In the genomic region with DNA sequence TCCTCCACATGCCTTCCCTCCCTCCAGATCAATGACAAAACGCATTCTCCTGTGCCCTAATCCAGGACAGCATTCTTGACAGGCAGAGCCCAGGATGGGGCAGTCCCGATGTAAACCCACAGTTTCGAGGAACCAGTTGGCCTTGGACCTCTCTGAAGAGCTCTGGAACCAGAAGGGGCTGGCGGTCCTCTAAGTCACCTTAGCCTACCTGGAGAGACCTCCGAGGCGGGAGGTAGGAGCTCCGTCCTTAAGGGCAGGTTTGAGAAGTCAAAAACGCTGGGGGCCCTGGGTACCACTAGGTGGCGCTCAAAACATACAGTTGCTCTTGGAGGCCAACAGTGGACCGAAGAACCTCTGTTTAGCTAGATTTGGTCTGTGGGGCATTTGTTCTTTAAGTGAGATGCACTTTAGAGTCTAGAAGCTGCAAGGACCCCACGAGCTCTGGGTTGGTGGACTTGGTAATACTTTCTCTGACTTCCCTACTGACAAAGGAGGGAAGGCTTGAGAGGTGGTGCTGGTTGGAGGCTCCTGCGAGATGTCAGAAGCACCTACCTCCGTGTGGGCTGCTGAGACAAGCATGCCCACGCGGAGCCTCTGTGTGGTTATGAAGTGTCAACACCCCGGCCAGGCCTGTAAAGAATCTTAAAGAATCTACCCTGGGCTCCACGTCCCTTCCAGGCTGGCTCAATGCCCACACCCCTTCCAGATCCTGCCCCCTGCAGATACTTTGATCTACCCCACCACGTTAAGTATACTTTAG, we compare ENCODE assay signal across 1 cellular context.
TF ChIP-seq lines count a peak whose summit lies in the region.

No MANE protein-coding gene starts in this region.

TF ChIP-seq in K562, 482 proteins besides CTCF, POLR2A, EP300 and RAD21 (continued from another document):
- TF ChIP-seq, protein P1, sequence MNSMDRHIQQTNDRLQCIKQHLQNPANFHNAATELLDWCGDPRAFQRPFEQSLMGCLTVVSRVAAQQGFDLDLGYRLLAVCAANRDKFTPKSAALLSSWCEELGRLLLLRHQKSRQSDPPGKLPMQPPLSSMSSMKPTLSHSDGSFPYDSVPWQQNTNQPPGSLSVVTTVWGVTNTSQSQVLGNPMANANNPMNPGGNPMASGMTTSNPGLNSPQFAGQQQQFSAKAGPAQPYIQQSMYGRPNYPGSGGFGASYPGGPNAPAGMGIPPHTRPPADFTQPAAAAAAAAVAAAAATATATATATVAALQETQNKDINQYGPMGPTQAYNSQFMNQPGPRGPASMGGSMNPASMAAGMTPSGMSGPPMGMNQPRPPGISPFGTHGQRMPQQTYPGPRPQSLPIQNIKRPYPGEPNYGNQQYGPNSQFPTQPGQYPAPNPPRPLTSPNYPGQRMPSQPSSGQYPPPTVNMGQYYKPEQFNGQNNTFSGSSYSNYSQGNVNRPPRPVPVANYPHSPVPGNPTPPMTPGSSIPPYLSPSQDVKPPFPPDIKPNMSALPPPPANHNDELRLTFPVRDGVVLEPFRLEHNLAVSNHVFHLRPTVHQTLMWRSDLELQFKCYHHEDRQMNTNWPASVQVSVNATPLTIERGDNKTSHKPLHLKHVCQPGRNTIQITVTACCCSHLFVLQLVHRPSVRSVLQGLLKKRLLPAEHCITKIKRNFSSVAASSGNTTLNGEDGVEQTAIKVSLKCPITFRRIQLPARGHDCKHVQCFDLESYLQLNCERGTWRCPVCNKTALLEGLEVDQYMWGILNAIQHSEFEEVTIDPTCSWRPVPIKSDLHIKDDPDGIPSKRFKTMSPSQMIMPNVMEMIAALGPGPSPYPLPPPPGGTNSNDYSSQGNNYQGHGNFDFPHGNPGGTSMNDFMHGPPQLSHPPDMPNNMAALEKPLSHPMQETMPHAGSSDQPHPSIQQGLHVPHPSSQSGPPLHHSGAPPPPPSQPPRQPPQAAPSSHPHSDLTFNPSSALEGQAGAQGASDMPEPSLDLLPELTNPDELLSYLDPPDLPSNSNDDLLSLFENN (IDR thresholded peaks at IDR 0.05; ENCODE audit: low read depth in 2 of 2, low read length in 2 of 2): 0 out of 4 replicates have a peak, but pooled peaks of 1 of the 2 experiments have one; percentile 12
- no peak for TF ChIP-seq SREBF2 (CRISPR knock-in tag; IDR thresholded peaks at IDR 0.05)
- no peak for TF ChIP-seq MCM3 (IDR thresholded peaks at IDR 0.05)
- TF ChIP-seq, protein P2, sequence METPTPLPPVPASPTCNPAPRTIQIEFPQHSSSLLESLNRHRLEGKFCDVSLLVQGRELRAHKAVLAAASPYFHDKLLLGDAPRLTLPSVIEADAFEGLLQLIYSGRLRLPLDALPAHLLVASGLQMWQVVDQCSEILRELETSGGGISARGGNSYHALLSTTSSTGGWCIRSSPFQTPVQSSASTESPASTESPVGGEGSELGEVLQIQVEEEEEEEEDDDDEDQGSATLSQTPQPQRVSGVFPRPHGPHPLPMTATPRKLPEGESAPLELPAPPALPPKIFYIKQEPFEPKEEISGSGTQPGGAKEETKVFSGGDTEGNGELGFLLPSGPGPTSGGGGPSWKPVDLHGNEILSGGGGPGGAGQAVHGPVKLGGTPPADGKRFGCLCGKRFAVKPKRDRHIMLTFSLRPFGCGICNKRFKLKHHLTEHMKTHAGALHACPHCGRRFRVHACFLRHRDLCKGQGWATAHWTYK (CRISPR knock-in tag; IDR thresholded peaks at IDR 0.05): no peak
- TF ChIP-seq CBX5 (IDR thresholded peaks at IDR 0.05; ENCODE audit: borderline replicate concordance, low read depth): no peak
- TF ChIP-seq, protein P3, sequence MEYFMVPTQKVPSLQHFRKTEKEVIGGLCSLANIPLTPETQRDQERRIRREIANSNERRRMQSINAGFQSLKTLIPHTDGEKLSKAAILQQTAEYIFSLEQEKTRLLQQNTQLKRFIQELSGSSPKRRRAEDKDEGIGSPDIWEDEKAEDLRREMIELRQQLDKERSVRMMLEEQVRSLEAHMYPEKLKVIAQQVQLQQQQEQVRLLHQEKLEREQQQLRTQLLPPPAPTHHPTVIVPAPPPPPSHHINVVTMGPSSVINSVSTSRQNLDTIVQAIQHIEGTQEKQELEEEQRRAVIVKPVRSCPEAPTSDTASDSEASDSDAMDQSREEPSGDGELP (CRISPR knock-in tag; IDR thresholded peaks at IDR 0.05; ENCODE audit: borderline replicate concordance): peak; percentile 35; the same call in 1 of the 2 replicates
- TF ChIP-seq STAG1 (CRISPR knock-in tag; IDR thresholded peaks at IDR 0.05; ENCODE audit: borderline replicate concordance): peak; percentile 92
- peak in 1 of 2 experiments; percentile 19; a peak in 1 of 4 replicates for TF ChIP-seq TBL1XR1 (IDR thresholded peaks at IDR 0.05; ENCODE audit: low read length in 2 of 2)
- no peak for TF ChIP-seq EGR1 (conservative IDR thresholded peaks at IDR 0.05)
- TF ChIP-seq MYNN (IDR thresholded peaks at IDR 0.05): 0 out of 2 replicates have a peak, but pooled peaks have one; percentile 15
- TF ChIP-seq MYNN (CRISPR knock-in tag; IDR thresholded peaks at IDR 0.05): no peak
- peak; percentile 85 for TF ChIP-seq ARID2 (IDR thresholded peaks at IDR 0.05)
- TF ChIP-seq XRCC5 (IDR thresholded peaks at IDR 0.05; ENCODE audit: low read depth, low read length): 0 out of 2 replicates have a peak, but pooled peaks have one; percentile 29
- TF ChIP-seq SMC3 (conservative IDR thresholded peaks at IDR 0.05; ENCODE audit: insufficient read depth, low read depth, low read length): peak; percentile 95
- TF ChIP-seq RB1 (IDR thresholded peaks at IDR 0.05; ENCODE audit: low read depth): 0 out of 2 replicates have a peak, but pooled peaks have one; percentile 33
- TF ChIP-seq CC2D1A (IDR thresholded peaks at IDR 0.05): peak; percentile 88
- TF ChIP-seq SAFB2 (IDR thresholded peaks at IDR 0.05; ENCODE audit: borderline replicate concordance, low read depth, low read length, severe bottlenecking): no peak
- TF ChIP-seq LCOR (CRISPR knock-in tag; IDR thresholded peaks at IDR 0.05): 0 out of 2 replicates have a peak, but pooled peaks have one; percentile 32
- TF ChIP-seq ZNF12 (CRISPR knock-in tag; IDR thresholded peaks at IDR 0.05): peak; percentile 78; the same call in 1 of the 2 replicates
- no peak for TF ChIP-seq DMBX1 (CRISPR knock-in tag; IDR thresholded peaks at IDR 0.05; ENCODE audit: borderline replicate concordance)
- TF ChIP-seq, protein P4, sequence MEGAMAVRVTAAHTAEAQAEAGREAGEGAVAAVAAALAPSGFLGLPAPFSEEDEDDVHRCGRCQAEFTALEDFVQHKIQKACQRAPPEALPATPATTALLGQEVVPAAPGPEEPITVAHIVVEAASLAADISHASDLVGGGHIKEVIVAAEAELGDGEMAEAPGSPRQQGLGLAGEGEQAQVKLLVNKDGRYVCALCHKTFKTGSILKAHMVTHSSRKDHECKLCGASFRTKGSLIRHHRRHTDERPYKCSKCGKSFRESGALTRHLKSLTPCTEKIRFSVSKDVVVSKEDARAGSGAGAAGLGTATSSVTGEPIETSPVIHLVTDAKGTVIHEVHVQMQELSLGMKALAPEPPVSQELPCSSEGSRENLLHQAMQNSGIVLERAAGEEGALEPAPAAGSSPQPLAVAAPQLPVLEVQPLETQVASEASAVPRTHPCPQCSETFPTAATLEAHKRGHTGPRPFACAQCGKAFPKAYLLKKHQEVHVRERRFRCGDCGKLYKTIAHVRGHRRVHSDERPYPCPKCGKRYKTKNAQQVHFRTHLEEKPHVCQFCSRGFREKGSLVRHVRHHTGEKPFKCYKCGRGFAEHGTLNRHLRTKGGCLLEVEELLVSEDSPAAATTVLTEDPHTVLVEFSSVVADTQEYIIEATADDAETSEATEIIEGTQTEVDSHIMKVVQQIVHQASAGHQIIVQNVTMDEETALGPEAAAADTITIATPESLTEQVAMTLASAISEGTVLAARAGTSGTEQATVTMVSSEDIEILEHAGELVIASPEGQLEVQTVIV (CRISPR knock-in tag; IDR thresholded peaks at IDR 0.05; ENCODE audit: borderline replicate concordance): no peak
